ENCODE assay signal across 10 cellular contexts in the genomic region with DNA sequence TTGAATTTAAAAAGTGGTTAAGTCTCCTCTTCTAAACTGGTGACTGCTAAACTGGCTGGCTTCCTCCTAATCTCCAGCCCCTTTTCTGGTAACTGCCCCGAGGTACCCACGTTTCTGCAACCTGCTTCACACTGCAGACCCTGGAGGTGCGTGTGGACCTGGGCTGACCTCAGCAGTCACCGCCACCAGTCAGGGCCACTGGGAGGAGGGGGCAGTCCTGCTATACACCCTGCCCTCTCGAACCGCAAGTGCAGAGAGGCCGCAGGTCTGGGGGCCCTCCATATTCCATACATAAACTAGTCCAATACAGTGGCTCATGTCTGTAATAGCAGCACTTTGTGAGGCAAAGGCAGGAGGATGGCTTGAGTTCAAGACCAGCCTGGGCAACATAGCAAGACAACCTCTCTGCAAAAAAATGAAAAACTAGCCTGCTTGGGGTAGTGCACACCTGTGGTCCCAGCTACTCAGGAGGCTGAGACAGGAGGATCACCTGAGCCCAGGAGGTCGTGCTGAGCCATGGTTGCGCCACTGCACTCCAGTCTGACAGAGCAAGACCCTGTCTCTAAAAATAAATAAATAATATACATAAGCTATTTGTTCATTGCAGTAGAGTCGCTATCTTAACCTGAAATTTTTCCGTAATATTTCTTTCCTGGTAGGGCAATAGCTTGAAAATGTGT. TPM values are rescaled to one million over a fixed set of nuclear protein-coding genes. Genes with fewer than 3 reads are reported as not detected.
A peak's percentile ranks its signal among the peaks of the same experiment; 100 is the strongest.
DNase-seq lines count a peak whose midpoint lies in the region; ATAC-seq and TF ChIP-seq lines count a peak whose summit lies in the region.
"Had no signal": no experiment of that assay in that cellular context is flagged by ENCODE, and none has a peak within 500 bp of the region (broad histone marks: within the 10 kb centered on the region; RNA-seq: fewer than 3 reads in every experiment).

No MANE protein-coding gene starts in this region.

- H3K27me3 Mint-ChIP-seq in activated naive CD8-positive, alpha-beta T cell treated with anti-CD3 and anti-CD28 coated beads for 36 hours: no peaks in the 10 kb centered on the region
- peaks cover 3% of the 10 kb centered on the region for H3K27me3 Mint-ChIP-seq in activated naive CD8-positive, alpha-beta T cell treated with anti-CD3 and anti-CD28 coated beads, Interleukin-2, amount 50 U/mL, for 24 hours
- H3K27me3 Mint-ChIP-seq in neural crest cell (ENCODE audit: low read depth): no peaks in the 10 kb centered on the region

- peak overlapping the region; percentile 87 for H3K27ac ChIP-seq in epithelial cell of prostate
- peak overlapping the region; percentile 86 for H3K27ac ChIP-seq in upper lobe of right lung

- H3K9me3 ChIP-seq in upper lobe of right lung: no peaks in the 10 kb centered on the region

- peak overlapping the region; percentile 16 for H3K27ac Mint-ChIP-seq in activated naive CD8-positive, alpha-beta T cell treated with anti-CD3 and anti-CD28 coated beads for 36 hours
- no peak overlapping the region for H3K27ac Mint-ChIP-seq in activated naive CD8-positive, alpha-beta T cell treated with anti-CD3 and anti-CD28 coated beads, Interleukin-2, amount 50 U/mL, for 24 hours
- peak overlapping the region; percentile 98 for H3K27ac Mint-ChIP-seq in neural crest cell (ENCODE audit: unreplicated experiment)

- H3K4me3 Mint-ChIP-seq in activated naive CD8-positive, alpha-beta T cell treated with anti-CD3 and anti-CD28 coated beads for 36 hours: no peak overlapping the region
- no peak overlapping the region for H3K4me3 Mint-ChIP-seq in activated naive CD8-positive, alpha-beta T cell treated with anti-CD3 and anti-CD28 coated beads, Interleukin-2, amount 50 U/mL, for 24 hours
- H3K4me3 Mint-ChIP-seq in neural crest cell: no peak overlapping the region

- DNase-seq in activated naive CD8-positive, alpha-beta T cell treated with anti-CD3 and anti-CD28 coated beads for 36 hours: no peak
- DNase-seq in activated naive CD8-positive, alpha-beta T cell treated with anti-CD3 and anti-CD28 coated beads, Interleukin-2, amount 50 U/mL, for 24 hours: no peak
- DNase-seq in epithelial cell of prostate (ENCODE audit: low read depth, low spot score) (no peak), neural crest cell (ENCODE audit: low read depth, low spot score) (no peak), upper lobe of right lung (peak; percentile 48), HCEC 1CT (no peak), Kasumi-1 (lab: John Stamatoyannopoulos, UW) (no peak)
- DNase-seq: NCI-H2171 treated with DMSO at 0.1 percent for 48 hours, SIG-M5 had no signal

- intact Hi-C loops in upper lobe of right lung (cut with DNase I): no loop called here

- TF ChIP-seq CTCF in neural crest cell (conservative IDR thresholded peaks at IDR 0.05) (no peak), upper lobe of right lung (IDR thresholded peaks at IDR 0.05) (no peak)

- H3K4me1 Mint-ChIP-seq in activated naive CD8-positive, alpha-beta T cell treated with anti-CD3 and anti-CD28 coated beads for 36 hours: peaks cover 49% of the 10 kb centered on the region
- H3K4me1 Mint-ChIP-seq in activated naive CD8-positive, alpha-beta T cell treated with anti-CD3 and anti-CD28 coated beads, Interleukin-2, amount 50 U/mL, for 24 hours: peaks cover 63% of the 10 kb centered on the region
- H3K4me1 Mint-ChIP-seq in neural crest cell: peaks cover 44% of the 10 kb centered on the region

- peaks cover 51% of the 10 kb centered on the region for H3K4me1 ChIP-seq in upper lobe of right lung

- H3K36me3 ChIP-seq in upper lobe of right lung: peaks cover 53% of the 10 kb centered on the region

- no peaks in the 10 kb centered on the region for H3K27me3 ChIP-seq in upper lobe of right lung

- no peaks in the 10 kb centered on the region for H3K9me3 Mint-ChIP-seq in activated naive CD8-positive, alpha-beta T cell treated with anti-CD3 and anti-CD28 coated beads for 36 hours
- H3K9me3 Mint-ChIP-seq in activated naive CD8-positive, alpha-beta T cell treated with anti-CD3 and anti-CD28 coated beads, Interleukin-2, amount 50 U/mL, for 24 hours: no peaks in the 10 kb centered on the region
- no peaks in the 10 kb centered on the region for H3K9me3 Mint-ChIP-seq in neural crest cell

- H3K36me3 Mint-ChIP-seq in activated naive CD8-positive, alpha-beta T cell treated with anti-CD3 and anti-CD28 coated beads for 36 hours: peaks cover 28% of the 10 kb centered on the region
- H3K36me3 Mint-ChIP-seq in activated naive CD8-positive, alpha-beta T cell treated with anti-CD3 and anti-CD28 coated beads, Interleukin-2, amount 50 U/mL, for 24 hours (ENCODE audit: low read depth): peaks cover 27% of the 10 kb centered on the region
- H3K36me3 Mint-ChIP-seq in neural crest cell (ENCODE audit: low read depth): peaks cover 9% of the 10 kb centered on the region

- ATAC-seq in activated naive CD8-positive, alpha-beta T cell treated with anti-CD3 and anti-CD28 coated beads, Interleukin-2, amount 50 U/mL, for 24 hours: no peak
- ATAC-seq in upper lobe of right lung (no peak), HG03095 (IDR thresholded peaks at IDR 0.05; ENCODE audit: unreplicated experiment) (no peak)

- no peak overlapping the region for H3K4me3 ChIP-seq in upper lobe of right lung

RNA-seq across cellular contexts. Expression of a gene that starts 25.6 kb away (rescaled TPM):
- total RNA-seq in activated naive CD8-positive, alpha-beta T cell treated with anti-CD3 and anti-CD28 coated beads for 36 hours: 10 to 100 TPM; 27.0 to 28.2 TPM
- 40.9 and 41.5 TPM in 2 replicates for total RNA-seq in neural crest cell
- total RNA-seq in upper lobe of right lung: 36.3 TPM

RNA-seq across cellular contexts. Expression of a gene that starts 35.0 kb away (rescaled TPM):
- total RNA-seq in activated naive CD8-positive, alpha-beta T cell treated with anti-CD3 and anti-CD28 coated beads for 36 hours: 10 to 100 TPM; 24.2 to 24.8 TPM
- 20.7 and 23.2 TPM in 2 replicates for total RNA-seq in neural crest cell
- total RNA-seq in upper lobe of right lung: 33.0 TPM
